Comparison of ENCODE assay signal across 1 cellular context in genomic region chr10:73887038-73888015, GRCh38.
A peak's percentile ranks its signal among the peaks of the same experiment; 100 is the strongest.
TF ChIP-seq lines count a peak whose summit lies in the region.

No MANE protein-coding gene starts in this region.

TF ChIP-seq in K562, 482 proteins besides CTCF, POLR2A, EP300 and RAD21:
- TF ChIP-seq CCNT2 (IDR thresholded peaks at IDR 0.05; ENCODE audit: borderline replicate concordance, extremely low read depth, insufficient read length, low read depth, low read length) (peak; percentile 51), ZNF121 (CRISPR knock-in tag; conservative IDR thresholded peaks at IDR 0.05) (no peak), BHLHE40 (IDR thresholded peaks at IDR 0.05; ENCODE audit: low read length) (peak; percentile 70), ZZZ3 (IDR thresholded peaks at IDR 0.05) (no peak), RBBP5 (IDR thresholded peaks at IDR 0.05; ENCODE audit: borderline replicate concordance, insufficient read depth, low read length, poor library complexity, severe bottlenecking) (peak; percentile 19), BCLAF1 (IDR thresholded peaks at IDR 0.05; ENCODE audit: borderline replicate concordance in 1 of 2, control insufficient read depth in 1 of 2, low read depth in 2 of 2, low read length in 1 of 2) (no peak), SMAD2 (IDR thresholded peaks at IDR 0.05; ENCODE audit: low read depth, low read length) (no peak), HLTF (IDR thresholded peaks at IDR 0.05) (no peak), CBFA2T3 (IDR thresholded peaks at IDR 0.05) (peak; percentile 45; the same call in 1 of the 2 replicates), NFIC (IDR thresholded peaks at IDR 0.05) (peak; percentile 73), ZNF354B (CRISPR knock-in tag; IDR thresholded peaks at IDR 0.05) (no peak), MLX (CRISPR knock-in tag; conservative IDR thresholded peaks at IDR 0.05) (no peak), TFAP4 (CRISPR knock-in tag; IDR thresholded peaks at IDR 0.05; ENCODE audit: borderline replicate concordance) (peak; percentile 54; the same call in 1 of the 2 replicates), MYC (IDR thresholded peaks at IDR 0.05; ENCODE audit: low read depth, low read length) (0 out of 2 replicates have a peak, but pooled peaks have one; percentile 27), MYC (CRISPR knock-in tag; IDR thresholded peaks at IDR 0.05; ENCODE audit: borderline replicate concordance, low read depth) (no peak), ARID1B (IDR thresholded peaks at IDR 0.05) (peak; percentile 48; the same call in 1 of the 2 replicates), ZNF511 (CRISPR knock-in tag; IDR thresholded peaks at IDR 0.05) (no peak), CTBP1 (IDR thresholded peaks at IDR 0.05; ENCODE audit: borderline replicate concordance) (0 out of 2 replicates have a peak, but pooled peaks have one; percentile 15), MEIS2 (IDR thresholded peaks at IDR 0.05; ENCODE audit: partially characterized antibody) (peak; percentile 59), RCOR1 (IDR thresholded peaks at IDR 0.05; ENCODE audit: borderline replicate concordance in 1 of 2, low read depth in 2 of 2, low read length in 2 of 2) (peak in 1 of 2 experiments; percentile 50; a peak in 1 of 4 replicates), ZBTB7A (IDR thresholded peaks at IDR 0.05; ENCODE audit: borderline replicate concordance, control insufficient read depth, low read depth, low read length) (0 out of 2 replicates have a peak, but pooled peaks have one; percentile 12)
- TF ChIP-seq, protein P1, sequence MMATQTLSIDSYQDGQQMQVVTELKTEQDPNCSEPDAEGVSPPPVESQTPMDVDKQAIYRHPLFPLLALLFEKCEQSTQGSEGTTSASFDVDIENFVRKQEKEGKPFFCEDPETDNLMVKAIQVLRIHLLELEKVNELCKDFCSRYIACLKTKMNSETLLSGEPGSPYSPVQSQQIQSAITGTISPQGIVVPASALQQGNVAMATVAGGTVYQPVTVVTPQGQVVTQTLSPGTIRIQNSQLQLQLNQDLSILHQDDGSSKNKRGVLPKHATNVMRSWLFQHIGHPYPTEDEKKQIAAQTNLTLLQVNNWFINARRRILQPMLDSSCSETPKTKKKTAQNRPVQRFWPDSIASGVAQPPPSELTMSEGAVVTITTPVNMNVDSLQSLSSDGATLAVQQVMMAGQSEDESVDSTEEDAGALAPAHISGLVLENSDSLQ (IDR thresholded peaks at IDR 0.05), result peak; percentile 78
TF ChIP-seq in K562: peak in this region for 13.
